ENCODE assay signal across 28 cellular contexts in genomic region chr11:134569195-134569594, GRCh38.
"Had no signal": no experiment of that assay in that cellular context is flagged by ENCODE, and none has a peak within 500 bp of the region (broad histone marks: within the 10 kb centered on the region; RNA-seq: fewer than 3 reads in every experiment).

No MANE protein-coding gene starts in this region.

- H3K4me1 ChIP-seq: foreskin keratinocyte, gastroesophageal sphincter had no signal

- H3K36me3 ChIP-seq: brain microvascular endothelial cell, gastroesophageal sphincter had no signal

- H3K4me1 Mint-ChIP-seq: activated CD4-positive, alpha-beta T cell treated with anti-CD3 and anti-CD28 coated beads for 36 hours; activated CD4-positive, alpha-beta T cell treated with anti-CD3 and anti-CD28 coated beads, Interleukin-2, amount 10 ng/mL, durations not matched to agents 7 days and 5 days; activated CD8-positive, alpha-beta memory T cell treated with anti-CD3 and anti-CD28 coated beads, Interleukin-2, amount 10 ng/mL, durations not matched to agents 7 days and 5 days had no signal

- H3K27ac ChIP-seq: brain microvascular endothelial cell, foreskin keratinocyte, gastroesophageal sphincter had no signal

- H3K9me3 ChIP-seq: gastroesophageal sphincter had no signal

- H3K27me3 ChIP-seq: brain microvascular endothelial cell, foreskin keratinocyte had no signal

- H3K9me3 Mint-ChIP-seq: activated CD4-positive, alpha-beta T cell treated with anti-CD3 and anti-CD28 coated beads, Interleukin-2, amount 10 ng/mL, durations not matched to agents 7 days and 5 days; activated CD8-positive, alpha-beta T cell treated with anti-CD3 and anti-CD28 coated beads for 36 hours; activated T-cell treated with anti-CD3 and anti-CD28 coated beads, Interleukin-2, amount 50 U/mL, for 24 hours; activated T-cell treated with anti-CD3 and anti-CD28 coated beads, Interleukin-2, amount 50 U/mL, for 72 hours had no signal

- H3K4me3 Mint-ChIP-seq: activated CD4-positive, alpha-beta T cell treated with anti-CD3 and anti-CD28 coated beads for 36 hours; activated CD4-positive, alpha-beta T cell treated with anti-CD3 and anti-CD28 coated beads, Interleukin-2, amount 10 ng/mL, durations not matched to agents 7 days and 5 days; activated CD8-positive, alpha-beta memory T cell treated with anti-CD3 and anti-CD28 coated beads, Interleukin-2, amount 10 ng/mL, durations not matched to agents 7 days and 5 days; activated CD8-positive, alpha-beta T cell treated with anti-CD3 and anti-CD28 coated beads for 36 hours; activated naive CD8-positive, alpha-beta T cell; activated T-cell treated with anti-CD3 and anti-CD28 coated beads, Interleukin-2, amount 50 U/mL, for 24 hours; activated T-cell treated with anti-CD3 and anti-CD28 coated beads, Interleukin-2, amount 50 U/mL, for 72 hours had no signal

- ATAC-seq: activated CD4-positive, alpha-beta T cell treated with anti-CD3 and anti-CD28 coated beads for 36 hours; activated CD8-positive, alpha-beta memory T cell treated with anti-CD3 and anti-CD28 coated beads, Interleukin-2, amount 10 ng/mL, durations not matched to agents 7 days and 5 days; activated CD8-positive, alpha-beta T cell treated with anti-CD3 and anti-CD28 coated beads for 36 hours; activated T-cell treated with anti-CD3 and anti-CD28 coated beads, Interleukin-2, amount 50 U/mL, for 72 hours; esophagus mucosa; foreskin keratinocyte; gastroesophageal sphincter had no signal

- H3K27ac Mint-ChIP-seq: activated CD4-positive, alpha-beta T cell treated with anti-CD3 and anti-CD28 coated beads for 36 hours; activated CD4-positive, alpha-beta T cell treated with anti-CD3 and anti-CD28 coated beads, Interleukin-2, amount 10 ng/mL, durations not matched to agents 7 days and 5 days; activated CD8-positive, alpha-beta memory T cell treated with anti-CD3 and anti-CD28 coated beads, Interleukin-2, amount 10 ng/mL, durations not matched to agents 7 days and 5 days; activated CD8-positive, alpha-beta T cell treated with anti-CD3 and anti-CD28 coated beads for 36 hours; activated naive CD8-positive, alpha-beta T cell; activated T-cell treated with anti-CD3 and anti-CD28 coated beads, Interleukin-2, amount 50 U/mL, for 24 hours; activated T-cell treated with anti-CD3 and anti-CD28 coated beads, Interleukin-2, amount 50 U/mL, for 72 hours had no signal

- FAIRE-seq: astrocyte, bronchial epithelial cell, colon had no signal

- DNase-seq: activated CD4-positive, alpha-beta T cell treated with anti-CD3 and anti-CD28 coated beads for 36 hours; activated CD4-positive, alpha-beta T cell treated with anti-CD3 and anti-CD28 coated beads, Interleukin-2, amount 10 ng/mL, durations not matched to agents 7 days and 5 days; activated CD4-positive, alpha-beta T cell treated with anti-CD3 and anti-CD28 coated beads, Interleukin-2, amount 50 U/mL, for 4 hours; activated CD4-positive, CD25-positive, alpha-beta regulatory T cell; activated CD4-positive, CD25-positive, alpha-beta regulatory T cell treated with anti-CD3 and anti-CD28 coated beads, Interleukin-2, amount 50 U/mL, for 72 hours; activated CD8-positive, alpha-beta memory T cell treated with anti-CD3 and anti-CD28 coated beads, Interleukin-2, amount 10 ng/mL, durations not matched to agents 7 days and 5 days; activated CD8-positive, alpha-beta memory T cell treated with anti-CD3 and anti-CD28 coated beads, Interleukin-2, amount 50 U/mL, for 4 hours; activated CD8-positive, alpha-beta T cell treated with anti-CD3 and anti-CD28 coated beads for 36 hours; activated gamma-delta T cell treated with Interleukin-2 at 50 U/mL for 16 hours; activated naive CD4-positive, alpha-beta T cell treated with anti-CD3 and anti-CD28 coated beads, Interleukin-2, amount 50 U/mL, for 16 hours; activated naive CD4-positive, alpha-beta T cell treated with Interleukin-2 at 50 U/mL for 16 hours; activated T-cell treated with anti-CD3 and anti-CD28 coated beads for 4 hours; activated T-cell treated with anti-CD3 and anti-CD28 coated beads, Interleukin-2, amount 50 U/mL, for 24 hours; activated T-cell treated with anti-CD3 and anti-CD28 coated beads, Interleukin-2, amount 50 U/mL, for 72 hours; amniotic stem cell; anterior cingulate cortex; brain microvascular endothelial cell; caudate nucleus; effector CD8-positive, alpha-beta T cell; foreskin keratinocyte; head of caudate nucleus; T-helper 2 cell had no signal

- H3K4me3 ChIP-seq: gastroesophageal sphincter had no signal

- H3K36me3 Mint-ChIP-seq: activated CD8-positive, alpha-beta memory T cell treated with anti-CD3 and anti-CD28 coated beads, Interleukin-2, amount 10 ng/mL, durations not matched to agents 7 days and 5 days; activated naive CD8-positive, alpha-beta T cell had no signal
